In genomic region chr6:132401941-132402275, GRCh38 we compare ENCODE assay signal across 11 cellular contexts. TPM values are rescaled to one million over a fixed set of nuclear protein-coding genes. Genes with fewer than 3 reads are reported as not detected.
DNase-seq lines count a peak whose midpoint lies in the region; ATAC-seq, FAIRE-seq and TF ChIP-seq lines count a peak whose summit lies in the region.
"Had no signal": no experiment of that assay in that cellular context is flagged by ENCODE, and none has a peak within 500 bp of the region (broad histone marks: within the 10 kb centered on the region; RNA-seq: fewer than 3 reads in every experiment).

No MANE protein-coding gene starts in this region.

- H3K14ac ChIP-seq in H1 (ENCODE audit: insufficient read length): no peak overlapping the region

- no peak overlapping the region for H4K8ac ChIP-seq in H1 (ENCODE audit: extremely low read depth, insufficient read depth, low read length)

- H3K36me3 Mint-ChIP-seq in naive B cell: no peaks in the 10 kb centered on the region

- H3K79me1 ChIP-seq in H1 (ENCODE audit: low read depth, low read length): no peaks in the 10 kb centered on the region

- CTCF ChIA-PET in H1 (lab: Charles Lee; ENCODE audit: partially characterized antibody): interaction anchor here (0.6 to 1.1 kb wide), 2 partner anchors 11 to 122 kb away, joined by 3 read pairs; no protein-coding TSS in a partner anchor

- no peak overlapping the region for H2BK120ac ChIP-seq in H1 (replicated peaks; ENCODE audit: low read depth, low read length)

- no peak overlapping the region for H2AK5ac ChIP-seq in H1 (ENCODE audit: low read depth, low read length)

- no peak overlapping the region for H3K56ac ChIP-seq in H1 (replicated peaks; ENCODE audit: insufficient read length, low read depth, low read length)

- H2BK12ac ChIP-seq in H1 (ENCODE audit: low read depth, low read length): 0 out of 2 replicates have a peak overlapping the region, but pooled peaks have one; percentile 29

- H3K23ac ChIP-seq in H1 (ENCODE audit: insufficient read length): no peak overlapping the region

- no peak for TF ChIP-seq EP300 in H1 (IDR thresholded peaks at IDR 0.05; ENCODE audit: borderline replicate concordance in 1 of 2, low read depth in 2 of 2, low read length in 2 of 2)

- H4K20me1 ChIP-seq in H1 (replicated peaks in 1 of 2; ENCODE audit: control insufficient read depth in 1 of 2, insufficient read depth in 2 of 2, low read length in 2 of 2): no peaks in the 10 kb centered on the region

- DNase-seq in heart right ventricle: no peak
- DNase-seq in Right ventricle myocardium inferior (ENCODE audit: missing footprints): no peak
- peak in 1 of 2 experiments; percentile 55 for DNase-seq in H1 (ENCODE audit: low read depth in 1 of 2, low spot score in 2 of 2)
- DNase-seq in naive B cell: no peak
- DNase-seq: activated naive CD4-positive, alpha-beta T cell; SIG-M5 had no signal

- H3K4me3 Mint-ChIP-seq in naive B cell: peak overlapping the region; percentile 68 to 92 (median 87)

- H3K27ac Mint-ChIP-seq in naive B cell: no peak overlapping the region

- H3K27me3 Mint-ChIP-seq in naive B cell: peaks cover 0 to 32% (median 18%) of the 10 kb centered on the region in 3 donors

- H3K4me3 ChIP-seq in heart right ventricle (peak overlapping the region in 9 of 10 donors; percentile 53 to 75 (median 63)), H1 (ENCODE audit: extremely low read depth in 1 of 4, insufficient read depth in 2 of 4, low read depth in 3 of 4, low read length in 4 of 4) (peak overlapping the region; percentile 63 to 79 (median 69)), urinary bladder (ENCODE audit: low read depth, low read length) (peak overlapping the region; percentile 52)

- no peak overlapping the region for H4K5ac ChIP-seq in H1 (ENCODE audit: insufficient read length, low read depth, low read length)

- H3K9ac ChIP-seq in H1 (replicated peaks in 1 of 4; ENCODE audit: extremely low read depth in 1 of 4, low read depth in 3 of 4, low read length in 3 of 4): peak overlapping the region in 3 of 4 experiments; percentile 31 to 65 (median 59); a peak in 6 of 7 replicates

- no peak overlapping the region for H3K4ac ChIP-seq in H1 (replicated peaks; ENCODE audit: insufficient read length, low read depth, low read length)

- no peak overlapping the region for H2BK5ac ChIP-seq in H1 (ENCODE audit: low read depth, low read length)

- H3K9me3 ChIP-seq in heart right ventricle: no peaks in the 10 kb centered on the region
- H3K9me3 ChIP-seq in H1 (ENCODE audit: insufficient read depth in 2 of 2, low read depth in 1 of 2, low read length in 1 of 2): no peaks in the 10 kb centered on the region; a peak in 1 of 4 replicates

- no peak overlapping the region for H4K91ac ChIP-seq in H1 (replicated peaks; ENCODE audit: insufficient read length, low read length)

- H2BK15ac ChIP-seq in H1 (ENCODE audit: low read length): no peak overlapping the region

- no peak overlapping the region for H3K18ac ChIP-seq in H1 (ENCODE audit: extremely low read depth, low read length)

- peaks cover 8 to 20% (median 18%) of the 10 kb centered on the region in 3 donors for H3K4me1 Mint-ChIP-seq in naive B cell

- H3K79me2 ChIP-seq in H1 (ENCODE audit: control insufficient read depth in 1 of 2, insufficient read depth in 2 of 2, low read length in 2 of 2): no peaks in the 10 kb centered on the region

- FAIRE-seq in H1 (lab: Jason Lieb, UNC): no peak

- H3K27ac ChIP-seq in heart right ventricle (no peak overlapping the region), H1 (ENCODE audit: low read depth, low read length) (no peak overlapping the region), urinary bladder (ENCODE audit: low read depth) (no peak overlapping the region)
- H3K27ac ChIP-seq: C4-2B had no signal

- no peaks in the 10 kb centered on the region for H3K36me3 ChIP-seq in heart right ventricle
- no peaks in the 10 kb centered on the region for H3K36me3 ChIP-seq in H1 (ENCODE audit: control insufficient read depth in 2 of 4, insufficient read depth in 4 of 4, low read length in 3 of 4)
- no peaks in the 10 kb centered on the region for H3K36me3 ChIP-seq in urinary bladder (ENCODE audit: insufficient read depth)

- H3K27me3 ChIP-seq in heart right ventricle (peaks cover 0 to 75% (median 43%) of the 10 kb centered on the region in 7 donors), H1 (replicated peaks in 1 of 4; ENCODE audit: control insufficient read depth in 3 of 4, extremely low read depth in 1 of 4, insufficient read depth in 3 of 4, low read length in 3 of 4) (peaks cover 6 to 43% (median 34%) of the 10 kb centered on the region in 4 experiments)

- TF ChIP-seq POLR2A in H1 (IDR thresholded peaks at IDR 0.05; ENCODE audit: control extremely low read depth in 1 of 2, low read depth in 2 of 2, low read length in 2 of 2): no peak

- POLR2A ChIA-PET in H1 (lab: Charles Lee; ENCODE audit: partially characterized antibody): no interaction called here

- no peak for TF ChIP-seq RAD21 in H1 (IDR thresholded peaks at IDR 0.05 in 1 of 2, conservative IDR thresholded peaks at IDR 0.05 in 1 of 2; ENCODE audit: low read depth in 2 of 2, low read length in 2 of 2)

- peak overlapping the region; percentile 97 for H2AFZ ChIP-seq in H1 (ENCODE audit: low read length)

- ATAC-seq in heart right ventricle: peak in 1 of 8 donors; percentile 23
- no peak for ATAC-seq in Right ventricle myocardium inferior
- no peak for ATAC-seq in naive B cell (ENCODE audit: low read depth in 2 of 2)
- no peak for ATAC-seq in HG02571 (IDR thresholded peaks at IDR 0.05; ENCODE audit: unreplicated experiment)
- ATAC-seq in GM19397 (IDR thresholded peaks at IDR 0.05; ENCODE audit: unreplicated experiment): no peak
- no peak for ATAC-seq in GM19463 (IDR thresholded peaks at IDR 0.05; ENCODE audit: unreplicated experiment)

- TF ChIP-seq CTCF in heart right ventricle (IDR thresholded peaks at IDR 0.05): no peak
- no peak for TF ChIP-seq CTCF in H1 (IDR thresholded peaks at IDR 0.05; ENCODE audit: control extremely low read depth in 1 of 3, insufficient read depth in 1 of 3, low read depth in 1 of 3, low read length in 3 of 3)

- 26 to 29% methylated on average over 13 of the region's 13 CpGs for WGBS in heart right ventricle, 2 donors
- 15% methylated on average over 12 of the region's 13 CpGs; no CpG with 5 or more reads in 1 of the 2 experiments for WGBS in H1 (ENCODE audit: extremely low coverage in 1 of 2, insufficient coverage in 1 of 2, insufficient read length in 1 of 2, insufficient replicate concordance in 2 of 2, low coverage in 1 of 2, low lambda C conversion rate in 2 of 2, missing lambda C conversion rate in 1 of 2), 2 experiments
- 29% methylated on average over 13 of the region's 13 CpGs for WGBS in urinary bladder

- intact Hi-C loops in heart right ventricle (cut with DNase I) (no loop called here), Right ventricle myocardium inferior (cut with DNase I) (no loop called here)

- H2BK20ac ChIP-seq in H1 (ENCODE audit: low read length): no peak overlapping the region

- H3K23me2 ChIP-seq in H1 (ENCODE audit: low read depth, low read length): peaks cover 12% of the 10 kb centered on the region

- H3K4me1 ChIP-seq in heart right ventricle (peaks cover 0 to 17% (median 8%) of the 10 kb centered on the region in 9 donors), H1 (replicated peaks in 1 of 4; ENCODE audit: control insufficient read depth in 3 of 4, insufficient read depth in 4 of 4, low read length in 3 of 4) (no peaks in the 10 kb centered on the region; a peak in 2 of 7 replicates), urinary bladder (ENCODE audit: insufficient read depth) (no peaks in the 10 kb centered on the region)

- H3K4me2 ChIP-seq in H1 (ENCODE audit: insufficient read depth in 1 of 2, low read depth in 2 of 2, low read length in 2 of 2): peak overlapping the region; percentile 79 to 89

- peaks cover 0 to under 1% (median 0%) of the 10 kb centered on the region in 7 donors for H3K9me3 Mint-ChIP-seq in naive B cell

TF ChIP-seq in H1, 55 proteins besides CTCF, POLR2A, EP300 and RAD21 (continues in another document):
- TF ChIP-seq CREB1 (IDR thresholded peaks at IDR 0.05): 0 out of 2 replicates have a peak, but pooled peaks have one; percentile 7
- no peak for TF ChIP-seq RNF2 (IDR thresholded peaks at IDR 0.05; ENCODE audit: borderline replicate concordance, low read depth, low read length, missing control alignments, poor library complexity, severe bottlenecking)
- no peak for TF ChIP-seq TBP (IDR thresholded peaks at IDR 0.05; ENCODE audit: low read depth, low read length)
- no peak for TF ChIP-seq NANOG (IDR thresholded peaks at IDR 0.05; ENCODE audit: insufficient read depth, low read depth, low read length, poor library complexity, severe bottlenecking)
- no peak for TF ChIP-seq MAX (IDR thresholded peaks at IDR 0.05)
- no peak for TF ChIP-seq NRF1 (IDR thresholded peaks at IDR 0.05; ENCODE audit: low read depth, low read length)
- TF ChIP-seq POLR2AphosphoS5 (IDR thresholded peaks at IDR 0.05; ENCODE audit: low read depth, low read length): 0 out of 2 replicates have a peak, but pooled peaks have one; percentile 2
- no peak for TF ChIP-seq JUND (IDR thresholded peaks at IDR 0.05; ENCODE audit: low read length)
- TF ChIP-seq KDM4A (IDR thresholded peaks at IDR 0.05; ENCODE audit: low read depth, low read length, severe bottlenecking): no peak
- no peak for TF ChIP-seq GTF2F1 (IDR thresholded peaks at IDR 0.05; ENCODE audit: borderline replicate concordance, low read depth, low read length)
- no peak for TF ChIP-seq SIN3A (conservative IDR thresholded peaks at IDR 0.05 in 1 of 2, IDR thresholded peaks at IDR 0.05 in 1 of 2; ENCODE audit: low read depth in 1 of 2, low read length in 2 of 2)
- TF ChIP-seq POU5F1 (IDR thresholded peaks at IDR 0.05; ENCODE audit: low read depth, low read length): no peak

RNA-seq across cellular contexts. Expression of gene MOXD1, which starts 0.6 kb away (rescaled TPM):
- 1 to 10 TPM in 8 of 10 donors, under 1 TPM in 2; 0.92 to 4.9 (median 2.0) TPM for total RNA-seq in heart right ventricle
- polyA plus RNA-seq in heart right ventricle: under 1 TPM; 0.80 to 0.93 TPM
- 3.1 TPM for total RNA-seq in Right ventricle myocardium inferior
- total RNA-seq in H1 (2021; fragmentation: NEBNext Ultra II Directional; extraction: Animal tissue kit (Norgen Biotek cat#: 25700)): 1.4 and 1.6 TPM in 2 replicates
- 1.7 and 3.5 TPM in 2 replicates for polyA plus RNA-seq in H1 (2011; rRNA removed)
- polyA plus RNA-seq in H1 (2011; cell fraction: cytosol; rRNA removed): 2.6 TPM
- 1.3 TPM for polyA plus RNA-seq in H1 (2011; cell fraction: nucleus; rRNA removed)
- polyA plus RNA-seq in H1 (2012, experiment 1 of 2): 2.7 to 4.8 TPM (median 4.2 TPM) in 4 replicates
- 0.80 TPM for polyA plus RNA-seq in H1 (2012, experiment 2 of 2)
- polyA plus RNA-seq in H1 (2013, experiment 1 of 2): 2.2 TPM
- polyA plus RNA-seq in H1 (2013, experiment 2 of 2): 2.3 TPM
- 1.6 and 4.1 TPM in 2 replicates for polyA minus RNA-seq in H1 (2011; rRNA and poly(A)+ RNA removed)
- 1.4 TPM for polyA minus RNA-seq in H1 (2011; cell fraction: cytosol; rRNA and poly(A)+ RNA removed)
- 2.4 TPM for polyA minus RNA-seq in H1 (2011; cell fraction: nucleus; rRNA and poly(A)+ RNA removed)
- 10 to 100 TPM in 2 of 6 donors, 1 to 10 TPM in 4; 3.8 to 11.4 (median 8.1) TPM for polyA plus RNA-seq in naive B cell (ENCODE audit: low read depth in 6 of 6)
- 123 TPM for total RNA-seq in urinary bladder
- 22.4 TPM for polyA plus RNA-seq in urinary bladder

Comparison
In these comparisons a context has a peak if more than half of its experiments do, and no peak if none do; other contexts are left out.
1. RNA of gene MOXD1, which starts 0.6 kb away (total RNA-seq): 123 TPM in urinary bladder (single experiment); 3.1 TPM in Right ventricle myocardium inferior (single experiment), 0.92 to 4.9 TPM in heart right ventricle and 1.4 to 1.6 TPM in H1; every median in the first group is over 10 times any median in the second.
2. Peak in every context shown above with its lines, with median percentiles within 50 percentile points of each other: H3K4me3 ChIP-seq.